ENCODE assay signal across 9 cellular contexts in the genomic region with DNA sequence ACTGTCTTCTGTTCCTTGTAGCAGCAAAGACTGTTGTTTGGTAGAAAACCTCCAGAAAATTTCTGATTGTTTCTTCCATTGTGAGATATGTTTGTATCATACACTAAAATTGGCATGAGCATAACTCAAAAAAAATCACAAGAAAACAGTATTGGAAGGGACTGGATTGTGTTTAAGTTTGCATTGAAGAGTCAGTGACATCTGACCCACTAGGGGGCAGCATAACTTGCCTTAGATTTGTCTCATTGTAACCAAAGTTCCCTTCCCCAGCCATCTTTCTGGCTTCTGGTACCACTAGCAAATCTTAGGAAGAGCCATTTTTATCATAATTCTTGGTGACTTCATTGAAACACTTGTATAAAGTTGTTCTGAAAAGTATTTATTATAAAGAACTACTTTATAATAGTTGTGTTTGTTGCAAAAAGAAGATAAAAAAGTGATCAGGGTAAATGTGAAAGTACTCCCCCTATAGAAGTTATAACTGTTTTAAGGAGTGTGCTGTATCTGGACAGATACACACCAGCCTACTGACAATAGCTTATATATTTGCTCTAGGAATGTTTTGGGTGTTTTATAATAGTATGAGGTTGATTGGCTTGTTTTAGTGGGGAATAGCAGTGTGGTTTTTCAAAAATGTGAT. TPM values are rescaled to one million over a fixed set of nuclear protein-coding genes. Genes with fewer than 3 reads are reported as not detected.
DNase-seq lines count a peak whose midpoint lies in the region; ATAC-seq and TF ChIP-seq lines count a peak whose summit lies in the region.
"Had no signal": no experiment of that assay in that cellular context is flagged by ENCODE, and none has a peak within 500 bp of the region (broad histone marks: within the 10 kb centered on the region; RNA-seq: fewer than 3 reads in every experiment).

No MANE protein-coding gene starts in this region.

- POLR2A ChIA-PET in AG04450 (lab: Yijun Ruan, JAX) = no interaction called here

- peaks cover 1% of the 10 kb centered on the region; the same call in 1 of the 2 replicates for H3K9me3 ChIP-seq in AG04450 (ENCODE audit: control insufficient read depth, insufficient read depth, low read length)

- peak; percentile 81 for ATAC-seq in GM18498 (IDR thresholded peaks at IDR 0.05; ENCODE audit: unreplicated experiment)
- ATAC-seq in GM19324 (IDR thresholded peaks at IDR 0.05; ENCODE audit: low FRiP score, unreplicated experiment) = no peak

- TF ChIP-seq CTCF in AG04450 (IDR thresholded peaks at IDR 0.05; ENCODE audit: low read depth, low read length) = peak; percentile 85

- no peak overlapping the region for H3K27ac ChIP-seq in AG04450 (ENCODE audit: low read depth, low read length)

- H3K27me3 ChIP-seq in AG04450 (ENCODE audit: control insufficient read depth, insufficient read depth, low read length) = no peaks in the 10 kb centered on the region

- CTCF ChIA-PET in AG04450 (lab: Charles Lee) = interaction anchor here (0.6 to 1.4 kb wide), 10 partner anchors 9 to 85 kb away, joined by 3 to 7 read pairs (median 4); a partner anchor contains a TSS

- no peak overlapping the region for H3K4me3 ChIP-seq in AG04450 (ENCODE audit: low read depth, low read length)
- H3K4me3 ChIP-seq: skin epidermis had no signal

- peak; percentile 70 for DNase-seq in AG04450 (ENCODE audit: low read depth, low spot score)
- DNase-seq in HT-29 (ENCODE audit: low spot score) = peak; percentile 91
- DNase-seq in OCI-M2 (lab: John Stamatoyannopoulos, UW; ENCODE audit: unreplicated experiment) = peak; percentile 83
- DNase-seq in activated T-helper 9 cell treated with anti-CD3 and anti-CD28 coated beads, Interleukin-2, amount 50 U/mL, for 16 hours (ENCODE audit: low read depth) = peak; percentile 37
- peak; percentile 37 for DNase-seq in germinal center (ENCODE audit: low spot score)
- DNase-seq in pulmonary artery endothelial cell (ENCODE audit: low read depth, low spot score) = peak; percentile 47

RNA-seq across cellular contexts. Expression of a gene that starts 7.7 kb away (rescaled TPM):
- polyA plus RNA-seq in AG04450 (2011; rRNA removed) = 70.9 and 74.4 TPM in 2 replicates
- polyA minus RNA-seq in AG04450 (2011; rRNA and poly(A)+ RNA removed) = 104 and 106 TPM in 2 replicates
- total RNA-seq in HT-29 (2014; rRNA removed; shearing (Covaris generic)) = 44.9 and 49.0 TPM in 2 replicates
- total RNA-seq in pulmonary artery endothelial cell = 29.7 and 39.7 TPM in 2 replicates

RNA-seq across cellular contexts. Expression of a gene that starts 8.1 kb away (rescaled TPM):
- polyA plus RNA-seq in AG04450 (2011; rRNA removed) = 28.5 and 31.0 TPM in 2 replicates
- 23.4 and 24.1 TPM in 2 replicates for polyA minus RNA-seq in AG04450 (2011; rRNA and poly(A)+ RNA removed)
- total RNA-seq in HT-29 (2014; rRNA removed; shearing (Covaris generic)) = 75.4 and 94.1 TPM in 2 replicates
- total RNA-seq in pulmonary artery endothelial cell = 32.9 and 80.7 TPM in 2 replicates

RNA-seq across cellular contexts. Expression of a gene that starts 11.9 kb away (rescaled TPM):
- polyA plus RNA-seq in AG04450 (2011; rRNA removed) = 36.8 and 41.0 TPM in 2 replicates
- polyA minus RNA-seq in AG04450 (2011; rRNA and poly(A)+ RNA removed) = 56.9 and 69.4 TPM in 2 replicates
- 0.05 TPM in 1 of 2 replicates, not detected in the other for total RNA-seq in HT-29 (2014; rRNA removed; shearing (Covaris generic))
- total RNA-seq in pulmonary artery endothelial cell = 0.07 TPM in 1 of 2 replicates, not detected in the other

RNA-seq across cellular contexts. Expression of a gene that starts 41.3 kb away (rescaled TPM):
- polyA plus RNA-seq in AG04450 (2011; rRNA removed) = 72.6 and 81.0 TPM in 2 replicates
- 30.6 and 35.2 TPM in 2 replicates for polyA minus RNA-seq in AG04450 (2011; rRNA and poly(A)+ RNA removed)
- total RNA-seq in HT-29 (2014; rRNA removed; shearing (Covaris generic)) = 3.5 and 4.4 TPM in 2 replicates
- 51.9 and 56.0 TPM in 2 replicates for total RNA-seq in pulmonary artery endothelial cell

Comparison
In these comparisons a context has a peak if more than half of its experiments do, and no peak if none do; other contexts are left out.
1. DNase-seq: peak in every context shown above with its lines; median percentile 91 in HT-29; 83 in OCI-M2; 70 in AG04450; 47 in pulmonary artery endothelial cell; 37 in activated T-helper 9 cell treated with anti-CD3 and anti-CD28 coated beads, Interleukin-2, amount 50 U/mL, for 16 hours; 37 in germinal center.